ENCODE assay signal across 35 cellular contexts in the genomic region with DNA sequence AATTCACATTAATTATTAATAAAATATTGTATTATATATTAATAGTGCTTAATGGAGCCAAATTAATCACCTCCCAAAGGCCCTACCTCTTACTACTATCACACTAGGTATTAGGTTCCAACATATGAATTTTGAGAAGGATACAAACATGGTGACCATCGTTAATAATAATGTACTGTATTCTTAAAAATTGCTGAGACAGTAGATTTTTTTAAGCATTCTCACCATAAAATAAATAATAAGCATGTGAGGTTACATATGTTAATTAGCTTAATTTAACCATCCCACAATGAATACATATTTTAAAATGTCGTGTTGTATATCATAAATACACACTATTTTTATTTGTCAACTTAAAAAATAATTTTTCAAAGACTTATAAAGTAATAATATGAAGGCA.
"Had no signal": no experiment of that assay in that cellular context is flagged by ENCODE, and none has a peak within 500 bp of the region (broad histone marks: within the 10 kb centered on the region; RNA-seq: fewer than 3 reads in every experiment).

No MANE protein-coding gene starts in this region.

- DNase-seq: Karpas-422, Kasumi-1, MG63, MM.1S, MV-4-11, NCI-H1048, NCI-H1092, NCI-H1092 treated with DMSO at 0.1 percent for 48 hours, NCI-H1105, NCI-H1105 treated with DMSO at 0.1 percent for 48 hours, NCI-H1417, NCI-H1417 treated with DMSO at 0.1 percent for 48 hours, NCI-H1436, NCI-H1436 treated with DMSO at 0.1 percent for 48 hours, NCI-H146, NCI-H1694, NCI-H1694 treated with DMSO at 0.1 percent for 48 hours, NCI-H187, NCI-H187 treated with DMSO at 0.1 percent for 48 hours, NCI-H1930, NCI-H2029, NCI-H2029 treated with DMSO at 0.1 percent for 48 hours, NCI-H2081, NCI-H2081 treated with DMSO at 0.1 percent for 48 hours, NCI-H2107, NCI-H2171, NCI-H2171 treated with DMSO at 0.1 percent for 48 hours, NCI-H2227 treated with DMSO at 0.1 percent for 48 hours, NCI-H226, NCI-H345, NCI-H446, NCI-H446 treated with DMSO at 0.1 percent for 48 hours, NCI-H510A, NCI-H510A treated with DMSO at 0.1 percent for 48 hours, NCI-H524 had no signal

- H3K27me3 ChIP-seq: MG63 had no signal

- H3K4me3 ChIP-seq: MG63 had no signal

- H3K36me3 ChIP-seq: MG63 had no signal
